Comparison of ENCODE assay signal across 1 cellular context in genomic region chr4:99815597-99816011, GRCh38.
TF ChIP-seq lines count a peak whose summit lies in the region.

No MANE protein-coding gene starts in this region.

TF ChIP-seq in IMR-90, 13 proteins besides CTCF, POLR2A, EP300 and RAD21:
- TF ChIP-seq MAFK (IDR thresholded peaks at IDR 0.05; ENCODE audit: low read depth, low read length) (no peak), BHLHE40 (IDR thresholded peaks at IDR 0.05; ENCODE audit: low read depth, low read length) (no peak), NFE2L2 (IDR thresholded peaks at IDR 0.05; ENCODE audit: low read depth, low read length) (no peak), SMC3 (IDR thresholded peaks at IDR 0.05; ENCODE audit: low read depth, low read length) (no peak), CHD1 (IDR thresholded peaks at IDR 0.05; ENCODE audit: low read depth, low read length) (no peak), USF2 (IDR thresholded peaks at IDR 0.05; ENCODE audit: low read depth, low read length) (no peak)
